Comparison of ENCODE assay signal across 12 cellular contexts in the genomic region with DNA sequence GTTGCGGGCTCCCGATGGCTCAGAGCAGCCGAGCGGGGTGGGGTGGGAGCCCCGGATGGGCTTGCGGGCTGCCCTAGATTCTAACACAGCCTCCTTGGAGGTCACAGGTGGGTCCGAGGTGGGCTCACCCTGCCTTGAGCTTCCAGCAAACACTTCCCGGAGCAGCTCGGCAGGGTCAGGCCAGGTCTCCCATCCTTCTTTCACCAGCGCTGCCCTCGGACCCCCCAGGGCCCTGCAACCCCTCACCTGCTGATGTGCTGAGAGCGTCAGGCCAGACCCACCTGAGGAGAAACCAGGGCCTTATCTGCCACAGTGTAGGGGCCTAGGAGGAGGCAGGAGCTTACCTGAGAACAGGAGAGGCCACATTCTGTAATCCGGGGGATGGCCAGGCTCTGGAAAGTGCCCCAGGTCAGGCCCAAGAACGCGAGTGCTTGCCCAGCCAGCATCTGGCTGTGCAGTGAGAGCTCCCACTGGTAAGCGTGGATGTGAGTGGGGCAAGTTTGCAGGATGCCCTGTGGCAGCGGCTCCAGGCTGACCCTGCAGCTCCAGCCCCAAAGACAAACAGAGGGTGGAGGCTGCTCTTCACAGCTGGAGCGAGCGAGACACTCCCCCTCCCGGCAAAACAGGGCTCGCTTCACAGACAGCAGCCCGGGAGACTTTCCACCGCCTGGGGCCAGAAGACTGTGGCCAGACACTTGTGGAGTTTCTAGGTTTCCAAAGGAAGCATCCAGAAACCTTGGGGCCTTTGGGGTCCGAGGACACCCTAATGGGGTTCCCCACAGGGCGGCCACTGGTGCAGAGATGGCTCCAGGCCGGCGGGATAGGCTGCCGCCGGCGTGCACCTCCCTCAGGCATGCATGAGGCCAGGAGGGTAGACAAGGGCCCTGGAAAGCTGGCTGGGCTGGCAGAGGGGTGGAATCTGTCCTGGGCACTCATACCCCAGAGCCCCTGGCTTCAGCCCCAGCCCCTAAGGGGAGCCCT. TPM values are rescaled to one million over a fixed set of nuclear protein-coding genes. Genes with fewer than 3 reads are reported as not detected.
DNase-seq lines count a peak whose midpoint lies in the region; ATAC-seq and TF ChIP-seq lines count a peak whose summit lies in the region.
"Had no signal": no experiment of that assay in that cellular context is flagged by ENCODE, and none has a peak within 500 bp of the region (broad histone marks: within the 10 kb centered on the region; RNA-seq: fewer than 3 reads in every experiment).

A gene (minus strand): TSS at position 565 of the 981 bp plus-strand sequence. CDS start 119 bp downstream, at position 446.

- H3K27me3 Mint-ChIP-seq in activated naive CD8-positive, alpha-beta T cell treated with anti-CD3 and anti-CD28 coated beads, Interleukin-2, amount 10 ng/mL, durations not matched to agents 7 days and 5 days = peaks cover 14% of the 10 kb centered on the region
- H3K27me3 Mint-ChIP-seq in memory B cell = peaks cover 10% of the 10 kb centered on the region

- H3K4me3 Mint-ChIP-seq in activated naive CD8-positive, alpha-beta T cell treated with anti-CD3 and anti-CD28 coated beads, Interleukin-2, amount 10 ng/mL, durations not matched to agents 7 days and 5 days = no peak within 1 kb of the TSS
- peak within 1 kb of the TSS; percentile 80 for H3K4me3 Mint-ChIP-seq in memory B cell

- peaks cover 5% of the 10 kb centered on the region for H3K4me1 Mint-ChIP-seq in activated naive CD8-positive, alpha-beta T cell treated with anti-CD3 and anti-CD28 coated beads, Interleukin-2, amount 10 ng/mL, durations not matched to agents 7 days and 5 days
- peaks cover 36% of the 10 kb centered on the region for H3K4me1 Mint-ChIP-seq in memory B cell

- H3K9me3 Mint-ChIP-seq in activated naive CD8-positive, alpha-beta T cell treated with anti-CD3 and anti-CD28 coated beads, Interleukin-2, amount 10 ng/mL, durations not matched to agents 7 days and 5 days = no peaks in the 10 kb centered on the region
- H3K9me3 Mint-ChIP-seq in memory B cell = no peaks in the 10 kb centered on the region

- DNase-seq in AG04450 (ENCODE audit: low read depth, low spot score) (no peak), DMS53 (lab: John Stamatoyannopoulos, UW) (peak; percentile 57), memory B cell (ENCODE audit: low spot score in 2 of 2) (no peak), KG1 (lab: John Stamatoyannopoulos, UW) (no peak)
- DNase-seq in activated naive CD8-positive, alpha-beta T cell treated with anti-CD3 and anti-CD28 coated beads, Interleukin-2, amount 10 ng/mL, durations not matched to agents 7 days and 5 days = peak; percentile 30
- no peak for DNase-seq in activated CD8-positive, alpha-beta memory T cell treated with anti-CD3 and anti-CD28 coated beads for 24 hours
- DNase-seq: cerebellar nuclear complex, immature natural killer cell had no signal

- no peaks in the 10 kb centered on the region for H3K36me3 Mint-ChIP-seq in activated naive CD8-positive, alpha-beta T cell treated with anti-CD3 and anti-CD28 coated beads, Interleukin-2, amount 10 ng/mL, durations not matched to agents 7 days and 5 days
- H3K36me3 Mint-ChIP-seq in memory B cell = no peaks in the 10 kb centered on the region
- H3K36me3 Mint-ChIP-seq: immature natural killer cell had no signal

- no peak for ATAC-seq in activated naive CD8-positive, alpha-beta T cell treated with anti-CD3 and anti-CD28 coated beads, Interleukin-2, amount 10 ng/mL, durations not matched to agents 7 days and 5 days (ENCODE audit: low read depth)
- no peak for ATAC-seq in memory B cell (ENCODE audit: low read depth)
- ATAC-seq in GM19023 (IDR thresholded peaks at IDR 0.05; ENCODE audit: unreplicated experiment) = no peak
- no peak for ATAC-seq in HG03469 (IDR thresholded peaks at IDR 0.05; ENCODE audit: unreplicated experiment)

- CTCF ChIA-PET in AG04450 (lab: Charles Lee) = interaction anchor here (2.2 kb wide), 1 partner anchor 18 kb away, joined by 8 read pairs; no protein-coding TSS in a partner anchor

- peaks cover 71% of the 10 kb centered on the region for H3K27me3 ChIP-seq in AG04450 (ENCODE audit: control insufficient read depth, insufficient read depth, low read length)

- H3K9me3 ChIP-seq in AG04450 (ENCODE audit: control insufficient read depth, insufficient read depth, low read length) = no peaks in the 10 kb centered on the region; the same call in 1 of the 2 replicates

- TF ChIP-seq CTCF in AG04450 (IDR thresholded peaks at IDR 0.05; ENCODE audit: low read depth, low read length) = peak; percentile 32; the same call in 1 of the 2 replicates

- no peak within 1 kb of the TSS for H3K4me3 ChIP-seq in AG04450 (ENCODE audit: low read depth, low read length)

- H3K27ac Mint-ChIP-seq in activated naive CD8-positive, alpha-beta T cell treated with anti-CD3 and anti-CD28 coated beads, Interleukin-2, amount 10 ng/mL, durations not matched to agents 7 days and 5 days = no peak within 1 kb of the TSS
- peak within 1 kb of the TSS; percentile 93 for H3K27ac Mint-ChIP-seq in memory B cell

- POLR2A ChIA-PET in AG04450 (lab: Yijun Ruan, JAX) = interaction anchor here (0.5 kb wide), 1 partner anchor 48 kb away, joined by 3 read pairs; no protein-coding TSS in a partner anchor
- POLR2A ChIA-PET in activated naive CD8-positive, alpha-beta T cell treated with anti-CD3 and anti-CD28 coated beads, Interleukin-2, amount 10 ng/mL, durations not matched to agents 7 days and 5 days (lab: Charles Lee) = no interaction called here

- H3K27ac ChIP-seq in AG04450 (ENCODE audit: low read depth, low read length) = no peak within 1 kb of the TSS
- H3K27ac ChIP-seq: HL-60 had no signal

RNA-seq across cellular contexts. Expression of the gene that starts here (rescaled TPM):
- polyA plus RNA-seq in AG04450 (2011; rRNA removed) = not detected in 2 replicates
- polyA minus RNA-seq in AG04450 (2011; rRNA and poly(A)+ RNA removed) = not detected in 2 replicates
- not detected for total RNA-seq in activated naive CD8-positive, alpha-beta T cell treated with anti-CD3 and anti-CD28 coated beads, Interleukin-2, amount 10 ng/mL, durations not matched to agents 7 days and 5 days
- total RNA-seq: NCI-H460 had no signal
- polyA plus RNA-seq: immature natural killer cell had no signal

Comparison
In these comparisons a context has a peak if more than half of its experiments do, and no peak if none do; other contexts are left out.
1. Peak in DNase-seq in activated naive CD8-positive, alpha-beta T cell treated with anti-CD3 and anti-CD28 coated beads, Interleukin-2, amount 10 ng/mL, durations not matched to agents 7 days and 5 days; RNA of the gene not detected or under 1 TPM.